ENCODE assay signal across 8 cellular contexts in the genomic region with DNA sequence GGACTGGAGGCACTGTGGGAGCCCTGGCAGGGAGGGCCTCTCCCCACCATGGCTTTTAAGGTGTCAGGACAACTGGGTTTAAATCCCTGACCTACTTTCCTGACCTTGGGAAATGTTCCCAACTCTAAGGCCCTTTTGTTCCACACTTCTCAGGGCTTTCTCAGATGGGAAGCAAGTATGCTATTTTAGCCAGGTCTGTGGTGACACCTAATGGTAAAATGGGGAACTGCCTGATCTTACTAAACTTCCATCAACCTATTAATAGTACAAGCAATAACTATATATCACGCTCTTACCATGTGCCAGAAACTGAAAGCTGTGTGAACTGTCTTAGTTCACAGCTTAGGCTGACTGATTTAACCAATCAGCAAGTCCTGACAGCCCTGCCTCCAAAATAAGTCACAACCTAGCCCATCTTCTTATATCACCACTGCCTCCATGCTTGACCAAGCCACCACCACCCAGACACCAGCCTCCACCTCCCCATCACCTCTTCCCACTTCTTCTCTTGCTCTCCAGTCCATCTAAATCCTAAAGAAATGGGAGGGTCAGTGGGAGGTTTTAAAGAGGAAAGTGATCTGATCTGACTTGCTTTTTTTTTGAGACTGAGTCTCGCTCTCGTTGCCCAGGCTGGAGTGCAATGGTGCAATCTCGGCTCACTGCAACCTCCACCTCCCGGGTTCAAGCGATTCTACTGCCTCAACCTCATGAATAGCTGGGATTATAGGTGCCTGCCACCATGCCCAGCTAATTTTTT. TPM values are rescaled to one million over a fixed set of nuclear protein-coding genes. Genes with fewer than 3 reads are reported as not detected.
DNase-seq lines count a peak whose midpoint lies in the region; ATAC-seq and TF ChIP-seq lines count a peak whose summit lies in the region.

No MANE protein-coding gene starts in this region.

- no peak overlapping the region for H3K27ac ChIP-seq in uterus

- H3K4me1 ChIP-seq in uterus: no peaks in the 10 kb centered on the region

- CTCF ChIA-PET in activated CD4-positive, alpha-beta memory T cell treated with anti-CD3 and anti-CD28 coated beads for 36 hours (lab: Charles Lee): interaction anchor here (0.6 to 5.6 kb wide), 18 partner anchors 9 to 718 kb away, joined by 3 to 70 read pairs (median 5); a partner anchor contains a TSS

- H3K36me3 ChIP-seq in uterus: no peaks in the 10 kb centered on the region

- H3K36me3 Mint-ChIP-seq in activated CD4-positive, alpha-beta memory T cell treated with anti-CD3 and anti-CD28 coated beads for 36 hours: no peaks in the 10 kb centered on the region

- H3K27me3 Mint-ChIP-seq in activated CD4-positive, alpha-beta memory T cell treated with anti-CD3 and anti-CD28 coated beads for 36 hours: peaks cover 2% of the 10 kb centered on the region

- POLR2A ChIA-PET in activated CD4-positive, alpha-beta memory T cell treated with anti-CD3 and anti-CD28 coated beads for 36 hours (lab: Charles Lee): no interaction called here

- no peaks in the 10 kb centered on the region for H3K9me3 ChIP-seq in uterus

- H3K9me3 Mint-ChIP-seq in activated CD4-positive, alpha-beta memory T cell treated with anti-CD3 and anti-CD28 coated beads for 36 hours: no peaks in the 10 kb centered on the region

- ATAC-seq in GM21367 (IDR thresholded peaks at IDR 0.05; ENCODE audit: unreplicated experiment): peak; percentile 67

- no peak for TF ChIP-seq POLR2A in erythroblast (IDR thresholded peaks at IDR 0.05; ENCODE audit: low read length)
- no peak for TF ChIP-seq POLR2A in uterus (IDR thresholded peaks at IDR 0.05)

- no peak overlapping the region for H3K27ac Mint-ChIP-seq in activated CD4-positive, alpha-beta memory T cell treated with anti-CD3 and anti-CD28 coated beads for 36 hours

- H3K4me1 Mint-ChIP-seq in activated CD4-positive, alpha-beta memory T cell treated with anti-CD3 and anti-CD28 coated beads for 36 hours (ENCODE audit: low read depth): peaks cover 4% of the 10 kb centered on the region

- intact Hi-C loops in activated CD4-positive, alpha-beta memory T cell treated with anti-CD3 and anti-CD28 coated beads for 36 hours (cut with micrococcal nuclease): loop anchor here (1.0 to 2.0 kb wide), 2 partner anchors 265 to 340 kb away; no protein-coding TSS in a partner anchor
- intact Hi-C loops in uterus (cut with DNase I; ENCODE audit: low total_unique reads): loop anchor here (5.0 kb wide), 1 partner anchor 337 kb away; no protein-coding TSS in a partner anchor

- no peaks in the 10 kb centered on the region for H3K27me3 ChIP-seq in uterus

- peak; percentile 81 to 96 (median 89) for TF ChIP-seq CTCF in uterus (IDR thresholded peaks at IDR 0.05)

- H3K4me3 Mint-ChIP-seq in activated CD4-positive, alpha-beta memory T cell treated with anti-CD3 and anti-CD28 coated beads for 36 hours: no peak overlapping the region

- H3K4me3 ChIP-seq in uterus: no peak overlapping the region

- DNase-seq in DMS 273 (lab: John Stamatoyannopoulos, UW; ENCODE audit: unreplicated experiment) (peak; percentile 90), HPDE6-E6E7 (ENCODE audit: extremely low spot score) (peak; percentile 64), NCI-H526 treated with DMSO at 0.1 percent for 48 hours (lab: John Stamatoyannopoulos, UW) (peak; percentile 59), erythroblast (lab: John Stamatoyannopoulos, UW) (peak; percentile 61 to 83), myocyte (ENCODE audit: low read depth) (peak; percentile 88), uterus (peak in 1 of 2 donors; percentile 68)
- DNase-seq in activated CD4-positive, alpha-beta memory T cell treated with anti-CD3 and anti-CD28 coated beads for 36 hours: peak; percentile 37

RNA-seq across cellular contexts. Expression of a gene that starts 6.9 kb away (rescaled TPM):
- total RNA-seq in activated CD4-positive, alpha-beta memory T cell treated with anti-CD3 and anti-CD28 coated beads for 36 hours: 10 to 100 TPM; 16.0 to 16.4 TPM
- total RNA-seq in myocyte (668 and 741 TPM in 2 replicates), uterus (10 to 100 TPM; 16.4 to 62.9 (median 37.7) TPM)
- polyA plus RNA-seq in myocyte (2012): 165 TPM

RNA-seq across cellular contexts. Expression of a gene that starts 13.5 kb away (rescaled TPM):
- total RNA-seq in activated CD4-positive, alpha-beta memory T cell treated with anti-CD3 and anti-CD28 coated beads for 36 hours: under 1 TPM in 1 of 2 experiments, not detected in 1; 0.48 TPM
- total RNA-seq in myocyte (0.19 TPM in 1 of 2 replicates, not detected in the other), uterus (10 to 100 TPM in 1 of 4 donors, 1 to 10 TPM in 1, not detected in 2; 1.5 to 10.5 TPM)
- 5.1 TPM for polyA plus RNA-seq in myocyte (2012)

Comparison
In these comparisons a context has a peak if more than half of its experiments do, and no peak if none do; other contexts are left out.
1. RNA of a gene that starts 6.9 kb away (total RNA-seq): 668 to 741 TPM in myocyte; 16.4 to 62.9 TPM in uterus and 16.0 to 16.4 TPM in activated CD4-positive, alpha-beta memory T cell treated with anti-CD3 and anti-CD28 coated beads for 36 hours; every median in the first group is over 10 times any median in the second.